Comparison of ENCODE assay signal across 1 cellular context in the genomic region with DNA sequence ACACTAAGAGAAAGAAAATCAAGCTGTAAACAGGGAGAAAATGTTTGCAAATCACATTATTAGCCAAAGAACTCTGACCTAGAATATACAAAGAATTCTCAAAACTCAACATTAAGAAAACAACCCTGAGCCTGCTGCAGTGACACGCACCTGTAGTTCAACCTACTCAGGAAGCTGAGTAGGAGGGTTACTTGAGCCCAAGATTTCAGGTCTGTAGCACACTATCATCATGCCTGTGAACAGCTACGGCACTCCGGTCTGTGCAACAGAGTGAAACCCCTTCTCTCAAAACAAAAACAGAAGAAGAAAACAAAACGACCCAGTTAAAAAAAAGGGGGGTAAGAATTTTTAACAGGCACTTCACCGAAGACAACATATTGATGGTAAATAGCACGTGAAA.
TF ChIP-seq lines count a peak whose summit lies in the region.

No MANE protein-coding gene starts in this region.

TF ChIP-seq in GM12878, 131 proteins besides CTCF, POLR2A, EP300 and RAD21 (continued from another document):
- TF ChIP-seq, protein P1, sequence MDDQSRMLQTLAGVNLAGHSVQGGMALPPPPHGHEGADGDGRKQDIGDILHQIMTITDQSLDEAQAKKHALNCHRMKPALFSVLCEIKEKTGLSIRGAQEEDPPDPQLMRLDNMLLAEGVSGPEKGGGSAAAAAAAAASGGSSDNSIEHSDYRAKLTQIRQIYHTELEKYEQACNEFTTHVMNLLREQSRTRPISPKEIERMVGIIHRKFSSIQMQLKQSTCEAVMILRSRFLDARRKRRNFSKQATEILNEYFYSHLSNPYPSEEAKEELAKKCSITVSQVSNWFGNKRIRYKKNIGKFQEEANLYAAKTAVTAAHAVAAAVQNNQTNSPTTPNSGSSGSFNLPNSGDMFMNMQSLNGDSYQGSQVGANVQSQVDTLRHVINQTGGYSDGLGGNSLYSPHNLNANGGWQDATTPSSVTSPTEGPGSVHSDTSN (IDR thresholded peaks at IDR 0.05; ENCODE audit: insufficient replicate concordance, low read depth, low read length): no peak
- no peak for TF ChIP-seq IKZF2 (IDR thresholded peaks at IDR 0.05)
- no peak for TF ChIP-seq TAF1 (IDR thresholded peaks at IDR 0.05; ENCODE audit: borderline replicate concordance, low read depth, low read length)
- 0 out of 2 replicates have a peak, but pooled peaks have one; percentile 16 for TF ChIP-seq CBX5 (IDR thresholded peaks at IDR 0.05; ENCODE audit: low read depth)
- no peak for TF ChIP-seq PAX8 (IDR thresholded peaks at IDR 0.05)
- TF ChIP-seq ATF3 (IDR thresholded peaks at IDR 0.05; ENCODE audit: borderline replicate concordance, extremely low read depth, low read depth, low read length): no peak
- TF ChIP-seq, protein P2, sequence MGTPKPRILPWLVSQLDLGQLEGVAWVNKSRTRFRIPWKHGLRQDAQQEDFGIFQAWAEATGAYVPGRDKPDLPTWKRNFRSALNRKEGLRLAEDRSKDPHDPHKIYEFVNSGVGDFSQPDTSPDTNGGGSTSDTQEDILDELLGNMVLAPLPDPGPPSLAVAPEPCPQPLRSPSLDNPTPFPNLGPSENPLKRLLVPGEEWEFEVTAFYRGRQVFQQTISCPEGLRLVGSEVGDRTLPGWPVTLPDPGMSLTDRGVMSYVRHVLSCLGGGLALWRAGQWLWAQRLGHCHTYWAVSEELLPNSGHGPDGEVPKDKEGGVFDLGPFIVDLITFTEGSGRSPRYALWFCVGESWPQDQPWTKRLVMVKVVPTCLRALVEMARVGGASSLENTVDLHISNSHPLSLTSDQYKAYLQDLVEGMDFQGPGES (IDR thresholded peaks at IDR 0.05): no peak
- TF ChIP-seq BCL11A (IDR thresholded peaks at IDR 0.05; ENCODE audit: low read depth, low read length): no peak
- TF ChIP-seq EED (IDR thresholded peaks at IDR 0.05; ENCODE audit: low read depth): no peak
- TF ChIP-seq HDGF (IDR thresholded peaks at IDR 0.05): no peak
- TF ChIP-seq CBFB (IDR thresholded peaks at IDR 0.05; ENCODE audit: low read depth): no peak
- TF ChIP-seq RCOR1 (conservative IDR thresholded peaks at IDR 0.05; ENCODE audit: low read depth, low read length): no peak
- no peak for TF ChIP-seq PML (IDR thresholded peaks at IDR 0.05; ENCODE audit: low read length)
- no peak for TF ChIP-seq ZNF384 (IDR thresholded peaks at IDR 0.05; ENCODE audit: borderline replicate concordance, low read depth, low read length)
